In the genomic region with DNA sequence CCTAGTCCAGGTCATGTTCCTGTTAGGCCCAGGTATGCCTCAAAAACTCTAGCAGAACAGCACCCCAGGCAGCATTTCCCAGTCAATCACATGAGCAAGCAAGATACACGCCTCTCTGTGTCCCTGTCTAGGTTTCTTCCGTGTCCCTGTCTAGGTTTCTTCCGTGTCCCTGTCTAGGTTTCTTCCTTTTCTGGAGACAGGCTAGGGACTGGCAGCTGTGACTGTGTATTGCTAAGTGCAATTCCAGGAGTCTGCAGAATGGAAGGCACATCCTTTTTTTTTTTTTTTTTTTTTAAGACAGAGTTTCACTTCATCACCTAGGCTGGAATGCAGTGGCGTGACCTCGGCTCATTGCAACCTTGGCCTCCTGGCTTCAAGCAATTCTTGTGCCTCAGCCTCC, we compare ENCODE assay signal across 22 cellular contexts.
"Had no signal": no experiment of that assay in that cellular context is flagged by ENCODE, and none has a peak within 500 bp of the region (broad histone marks: within the 10 kb centered on the region; RNA-seq: fewer than 3 reads in every experiment).

No MANE protein-coding gene starts in this region.

- H3K9me3 ChIP-seq: MG63 had no signal

- H3K27ac ChIP-seq: SJSA1, SK-N-MC had no signal

- H3K36me3 ChIP-seq: MG63, SJSA1 had no signal

- H3K4me3 ChIP-seq: MG63, SJSA1, SK-N-MC had no signal

- DNase-seq: KBM-7, MG63, NCI-H1092, NCI-H1105 treated with DMSO at 0.1 percent for 48 hours, NCI-H1417 treated with DMSO at 0.1 percent for 48 hours, NCI-H146, NCI-H1694 treated with DMSO at 0.1 percent for 48 hours, NCI-H1930, NCI-H2081, NCI-H2107, NCI-H226, NCI-H446, NCI-H510A, NCI-H524 treated with DMSO at 0.1 percent for 48 hours, NCI-H69, NCI-H774, Right ventricle myocardium superior, RPMI8226, SIG-M5 had no signal

- FAIRE-seq: RCC 7860 had no signal

- H3K4me1 ChIP-seq: SJSA1 had no signal
